Comparison of ENCODE assay signal across 20 cellular contexts in the genomic region with DNA sequence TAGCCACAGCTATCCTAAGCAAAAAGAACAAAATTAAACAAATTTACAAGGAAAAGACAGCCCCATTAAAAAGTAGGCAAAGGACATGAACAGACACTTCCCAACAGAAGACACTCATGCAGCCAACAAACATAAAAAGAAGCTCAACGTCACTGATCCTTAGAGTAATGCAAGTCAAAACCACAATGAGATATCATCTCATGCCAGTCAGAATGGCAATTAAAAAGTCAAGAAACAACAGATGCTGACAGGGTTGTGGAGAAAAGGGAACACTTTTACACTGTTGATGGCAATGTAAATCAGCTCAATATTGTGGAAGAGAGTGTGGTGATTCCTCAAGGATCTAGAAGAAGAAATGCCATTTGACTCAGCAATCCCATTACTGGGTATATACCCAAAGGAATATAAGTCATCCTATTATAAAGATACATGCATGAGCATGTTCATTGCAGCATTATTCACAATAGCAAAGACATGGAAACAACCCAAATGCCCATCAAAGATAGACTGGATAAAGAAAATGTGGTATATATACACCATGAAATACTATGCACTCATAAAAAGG.
"Had no signal": no experiment of that assay in that cellular context is flagged by ENCODE, and none has a peak within 500 bp of the region (broad histone marks: within the 10 kb centered on the region; RNA-seq: fewer than 3 reads in every experiment).

No MANE protein-coding gene starts in this region.

- H3K27me3 ChIP-seq: esophagus squamous epithelium, neutrophil, right lobe of liver, spleen, tibial artery, upper lobe of left lung, uterus had no signal

- DNase-seq: effector memory CD4-positive, alpha-beta T cell; esophagus squamous epithelium; foreskin fibroblast; head of caudate nucleus; hippocampal formation; mucosa of descending colon; naive thymus-derived CD8-positive, alpha-beta T cell; psoas muscle; retina; right lobe of liver; spleen; stimulated activated CD4-positive, alpha-beta T cell treated with anti-CD3 and anti-CD28 coated beads, Interleukin-15, amount 100 ng/mL, for 24 hours; stimulated activated CD4-positive, alpha-beta T cell treated with anti-CD3 and anti-CD28 coated beads, Interleukin-1b, Interleukin-23, amount 100 ng/mL, for 48 hours; stimulated activated CD4-positive, alpha-beta T cell treated with anti-CD3 and anti-CD28 coated beads, Interleukin-4, amount 100 ng/mL, for 24 hours; tibial artery; upper lobe of left lung; uterus had no signal

- H3K27ac ChIP-seq: esophagus squamous epithelium, neutrophil, psoas muscle, right lobe of liver, spleen, tibial artery, upper lobe of left lung, uterus had no signal

- H3K4me1 ChIP-seq: esophagus squamous epithelium, psoas muscle, right lobe of liver, spleen, tibial artery, upper lobe of left lung, uterus had no signal

- ATAC-seq: left lobe of liver; mucosa of descending colon; naive thymus-derived CD8-positive, alpha-beta T cell; psoas muscle; right lobe of liver; stimulated activated memory B cell treated with anti-CD40 and anti-IgM and Interleukin-4, amounts not matched to agents 10 μg/mL and 1 μg/mL and 100 μg/mL, for 72 hours had no signal
